8 cellular contexts compared by ENCODE assay signal in the genomic region with DNA sequence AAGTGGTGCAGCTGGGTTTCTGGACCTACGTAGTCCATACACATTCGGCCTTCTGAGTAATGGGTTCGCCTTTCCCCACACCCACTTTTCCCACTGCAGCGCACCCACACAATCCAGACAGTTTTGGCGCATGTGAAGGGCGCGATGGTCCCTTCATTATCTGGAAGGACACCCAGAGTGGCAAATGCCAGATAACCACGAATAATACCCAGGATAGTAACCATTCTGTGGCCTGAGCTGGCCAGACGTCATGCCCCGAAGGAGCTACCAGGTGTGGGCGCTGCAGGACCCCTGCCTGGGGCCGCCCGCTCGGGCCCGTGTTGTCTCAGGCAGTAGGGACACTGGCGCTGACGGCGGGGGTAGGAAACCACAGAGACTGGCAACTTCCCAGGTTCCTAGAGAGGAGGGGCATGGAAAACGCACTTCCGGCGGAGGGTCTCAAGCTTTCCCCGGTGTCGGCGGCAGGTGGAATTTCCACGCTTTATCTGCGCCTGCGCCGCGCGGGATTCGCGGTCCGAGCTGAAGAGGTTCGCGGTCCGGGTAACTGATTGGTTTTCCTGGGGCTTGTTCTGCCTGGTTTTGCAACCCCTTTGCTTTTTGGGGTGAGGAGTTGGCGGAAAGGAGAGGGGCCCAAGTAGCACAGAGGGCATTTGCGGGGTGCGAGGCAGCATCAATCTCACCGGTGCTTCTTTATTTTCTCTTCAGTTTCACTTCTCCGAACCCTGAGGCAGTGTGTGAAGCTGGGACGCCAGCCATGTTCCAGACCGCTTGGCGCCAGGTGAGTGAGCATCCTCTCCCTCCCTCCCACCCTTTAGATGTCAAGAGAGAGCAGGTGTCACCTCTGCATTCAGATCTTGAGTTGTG. TPM values are rescaled to one million over a fixed set of nuclear protein-coding genes. Genes with fewer than 3 reads are reported as not detected.
DNase-seq lines count a peak whose midpoint lies in the region; ATAC-seq lines count a peak whose summit lies in the region.

Gene ZNF620, plus strand, starts transcription at position 441 of the 864 bp plus-strand sequence. Its CDS starts 314 bp downstream, at position 755.

- H3K4me1 ChIP-seq in ACC112 (ENCODE audit: control insufficient read depth, insufficient read depth, low read length, unreplicated experiment) (peaks cover 23% of the 10 kb centered on the region), ectodermal cell (ENCODE audit: control insufficient read depth, insufficient read depth, low read length) (peaks cover 3% of the 10 kb centered on the region)

- H3K27me3 Mint-ChIP-seq in activated CD4-positive, alpha-beta memory T cell treated with anti-CD3 and anti-CD28 coated beads for 36 hours = no peaks in the 10 kb centered on the region

- peaks cover 7% of the 10 kb centered on the region for H3K36me3 Mint-ChIP-seq in activated CD4-positive, alpha-beta memory T cell treated with anti-CD3 and anti-CD28 coated beads for 36 hours

- peak within 1 kb of the TSS; percentile 68 for H2AFZ ChIP-seq in ACC112 (ENCODE audit: low read length, unreplicated experiment)

- H3K27ac Mint-ChIP-seq in activated CD4-positive, alpha-beta memory T cell treated with anti-CD3 and anti-CD28 coated beads for 36 hours = peak within 1 kb of the TSS; percentile 72

- H3K4me3 Mint-ChIP-seq in activated CD4-positive, alpha-beta memory T cell treated with anti-CD3 and anti-CD28 coated beads for 36 hours = peak within 1 kb of the TSS; percentile 91

- no peaks in the 10 kb centered on the region for H3K9me3 ChIP-seq in ectodermal cell (ENCODE audit: control insufficient read depth, low read length)

- H3K27me3 ChIP-seq in ACC112 (ENCODE audit: insufficient read depth, low read length) (no peaks in the 10 kb centered on the region), ectodermal cell (ENCODE audit: control insufficient read depth, insufficient read depth, low read length, poor library complexity, severe bottlenecking) (no peaks in the 10 kb centered on the region)

- DNase-seq in NCI-H510A (lab: John Stamatoyannopoulos, UW) = peak; percentile 54
- peak; percentile 59 for DNase-seq in activated CD4-positive, alpha-beta memory T cell treated with anti-CD3 and anti-CD28 coated beads for 36 hours
- peak; percentile 81 for DNase-seq in medulla oblongata (ENCODE audit: extremely low spot score)
- peak in 2 of 3 donors; percentile 10 to 24 for DNase-seq in stimulated activated CD4-positive, alpha-beta T cell treated with anti-CD3 and anti-CD28 coated beads, TNF-alpha, amount 100 ng/mL, for 48 hours (ENCODE audit: low read depth in 3 of 3)

- CTCF ChIA-PET in activated CD4-positive, alpha-beta memory T cell treated with anti-CD3 and anti-CD28 coated beads for 36 hours (lab: Charles Lee) = interaction anchor here (0.6 to 1.3 kb wide), 6 partner anchors 12 to 183 kb away, joined by 3 to 4 read pairs (median 4); partner anchors contain the start of genes ZNF619 and ZNF621

- H3K4me1 Mint-ChIP-seq in activated CD4-positive, alpha-beta memory T cell treated with anti-CD3 and anti-CD28 coated beads for 36 hours (ENCODE audit: low read depth) = peaks cover 17% of the 10 kb centered on the region

- H3K4me3 ChIP-seq in ACC112 (ENCODE audit: low read depth, low read length) = peak within 1 kb of the TSS; percentile 79
- peak within 1 kb of the TSS; percentile 78 for H3K4me3 ChIP-seq in ectodermal cell (ENCODE audit: insufficient read depth, low read depth, low read length)

- no peaks in the 10 kb centered on the region for H3K9me3 Mint-ChIP-seq in activated CD4-positive, alpha-beta memory T cell treated with anti-CD3 and anti-CD28 coated beads for 36 hours

- WGBS in ectodermal cell, 2 experiments = 11% methylated on average over 44 of the region's 44 CpGs

- H3K36me3 ChIP-seq in ACC112 (ENCODE audit: insufficient read depth, low read length) (peaks cover 4% of the 10 kb centered on the region; the same call in 1 of the 2 replicates), ectodermal cell (ENCODE audit: control insufficient read depth, insufficient read depth, low read length) (peaks cover 24% of the 10 kb centered on the region)

- ATAC-seq in GM18861 (IDR thresholded peaks at IDR 0.05; ENCODE audit: unreplicated experiment) (peak; percentile 77), HG03103 (IDR thresholded peaks at IDR 0.05; ENCODE audit: low read depth, unreplicated experiment) (peak; percentile 65)

- H3K27ac ChIP-seq in ACC112 (ENCODE audit: low read depth, low read length) (peak within 1 kb of the TSS; percentile 95), ectodermal cell (ENCODE audit: insufficient read depth, low read depth, low read length, poor library complexity, severe bottlenecking) (no peak within 1 kb of the TSS)

- no peaks in the 10 kb centered on the region for H3K79me2 ChIP-seq in ACC112 (ENCODE audit: control insufficient read depth, insufficient read depth, low read length, unreplicated experiment)

- intact Hi-C loops in activated CD4-positive, alpha-beta memory T cell treated with anti-CD3 and anti-CD28 coated beads for 36 hours (cut with micrococcal nuclease) = loop anchor here (1.0 to 2.0 kb wide), 2 partner anchors 18 to 25 kb away; partner anchors contain the start of gene ZNF621

- POLR2A ChIA-PET in activated CD4-positive, alpha-beta memory T cell treated with anti-CD3 and anti-CD28 coated beads for 36 hours (lab: Charles Lee) = interaction anchor here (0.8 to 1.1 kb wide), 4 partner anchors 28 to 49 kb away, joined by 3 to 4 read pairs (median 3); partner anchors contain the start of gene ZNF619

RNA-seq across cellular contexts. Expression of gene ZNF620, which starts in this region (rescaled TPM):
- total RNA-seq in activated CD4-positive, alpha-beta memory T cell treated with anti-CD3 and anti-CD28 coated beads for 36 hours = 1 to 10 TPM; 2.9 to 3.7 TPM
- 21.2 TPM for polyA plus RNA-seq in ectodermal cell (2013, experiment 1 of 4)
- polyA plus RNA-seq in ectodermal cell (2013, experiment 2 of 4) = 24.0 TPM
- 16.6 TPM for polyA plus RNA-seq in ectodermal cell (2013, experiment 3 of 4)
- 16.5 TPM for polyA plus RNA-seq in ectodermal cell (2013, experiment 4 of 4)

Comparison
In these comparisons a context has a peak if more than half of its experiments do, and no peak if none do; other contexts are left out.
1. DNase-seq: peak in every context shown above with its lines; median percentile 81 in medulla oblongata; 59 in activated CD4-positive, alpha-beta memory T cell treated with anti-CD3 and anti-CD28 coated beads for 36 hours; 54 in NCI-H510A; 17 in stimulated activated CD4-positive, alpha-beta T cell treated with anti-CD3 and anti-CD28 coated beads, TNF-alpha, amount 100 ng/mL, for 48 hours.